8 cellular contexts compared by ENCODE assay signal in genomic region chr5:14174235-14174636, GRCh38. TPM values are rescaled to one million over a fixed set of nuclear protein-coding genes. Genes with fewer than 3 reads are reported as not detected.
A peak's percentile ranks its signal among the peaks of the same experiment; 100 is the strongest.
DNase-seq lines count a peak whose midpoint lies in the region; ATAC-seq and TF ChIP-seq lines count a peak whose summit lies in the region.

No MANE protein-coding gene starts in this region.

- peaks cover 31 to 74% (median 39%) of the 10 kb centered on the region in 4 donors for H3K4me1 ChIP-seq in transverse colon
- peaks cover 18% of the 10 kb centered on the region for H3K4me1 ChIP-seq in SJCRH30

- H3K27ac ChIP-seq in transverse colon (peak overlapping the region; percentile 18 to 24 (median 22)), SJCRH30 (no peak overlapping the region)

- TF ChIP-seq CTCF in transverse colon (IDR thresholded peaks at IDR 0.05): no peak

- in situ Hi-C loops in transverse colon (cut with MboI; ENCODE audit: low pct_ligation_motif_present in 1 of 4, low pct_unique_long_range_greater_than_20kb in 1 of 4, low sequenced_read_pairs in 3 of 4): no loop called here

- intact Hi-C loops in left cardiac atrium (cut with DNase I): no loop called here
- intact Hi-C loops in transverse colon (cut with DNase I; ENCODE audit: low total_unique reads): no loop called here

- H3K4me3 ChIP-seq in transverse colon: no peak overlapping the region
- no peak overlapping the region for H3K4me3 ChIP-seq in SJCRH30

- H3K36me3 ChIP-seq in transverse colon (no peaks in the 10 kb centered on the region), SJCRH30 (no peaks in the 10 kb centered on the region)

- WGBS in transverse colon (ENCODE audit: low coverage in 1 of 2), 2 donors: 36 to 57% methylated on average over 7 to 8 of the region's 8 CpGs

- ATAC-seq in GM21717 (IDR thresholded peaks at IDR 0.05; ENCODE audit: unreplicated experiment) (peak; percentile 49), left cardiac atrium (peak; percentile 8 to 20), HG03571 (IDR thresholded peaks at IDR 0.05; ENCODE audit: unreplicated experiment) (no peak)

- no peak for TF ChIP-seq POLR2A in transverse colon (IDR thresholded peaks at IDR 0.05)

- no peak for TF ChIP-seq EP300 in transverse colon (IDR thresholded peaks at IDR 0.05; ENCODE audit: low read depth)

- no peaks in the 10 kb centered on the region for H3K9me3 ChIP-seq in transverse colon
- no peaks in the 10 kb centered on the region for H3K9me3 ChIP-seq in SJCRH30 (replicated peaks)

- DNase-seq in NCI-H2171 treated with DMSO at 0.1 percent for 48 hours (lab: John Stamatoyannopoulos, UW) (peak; percentile 70), left cardiac atrium (no peak), transverse colon (no peak), amniotic stem cell (lab: John Stamatoyannopoulos, UW) (no peak), ureter (ENCODE audit: low spot score) (no peak), SJCRH30 (no peak)

- H3K27me3 ChIP-seq in transverse colon (no peaks in the 10 kb centered on the region), SJCRH30 (no peaks in the 10 kb centered on the region)

RNA-seq across cellular contexts. Expression of gene TRIO, which starts 31.1 kb away (rescaled TPM):
- total RNA-seq in left cardiac atrium (10 to 100 TPM; 50.4 to 60.8 TPM), transverse colon (100 to 1,000 TPM; 186 to 388 (median 285) TPM), ureter (216 TPM)
- 67.9 and 82.9 TPM in 2 replicates for total RNA-seq in SJCRH30 (2014; rRNA removed; shearing (Covaris generic))
